In genomic region chr6:10694302-10695085, GRCh38 we compare ENCODE assay signal across 8 cellular contexts. TPM values are rescaled to one million over a fixed set of nuclear protein-coding genes. Genes with fewer than 3 reads are reported as not detected.
DNase-seq lines count a peak whose midpoint lies in the region; ATAC-seq lines count a peak whose summit lies in the region.

Gene C6orf52 (minus strand): TSS chr6:10694616. CDS start chr6:10687550, 7,066 bp downstream.
Gene PAK1IP1 (plus strand): TSS chr6:10694972. CDS start chr6:10694986, 14 bp downstream.

- peak; percentile 98 for DNase-seq in COLO829 (ENCODE audit: low spot score)
- peak; percentile 94 for DNase-seq in HT-29 (ENCODE audit: low spot score)
- peak; percentile 90 for DNase-seq in NK-92 treated with Interleukin-12 subunit alpha and Interleukin-12 subunit beta, amount 100 ng/mL, for 24 hours (lab: John Stamatoyannopoulos, UW)
- peak; percentile 87 to 91 for DNase-seq in activated CD8-positive, alpha-beta memory T cell treated with anti-CD3 and anti-CD28 coated beads for 4 hours (ENCODE audit: low read depth in 2 of 2)
- peak; percentile 88 to 96 (median 91) for DNase-seq in effector memory CD8-positive, alpha-beta T cell
- DNase-seq in medulla oblongata (ENCODE audit: extremely low spot score), result peak; percentile 98
- peak; percentile 77 to 85 (median 85) for DNase-seq in stimulated activated CD4-positive, alpha-beta T cell treated with anti-CD3 and anti-CD28 coated beads, TNF-alpha, amount 100 ng/mL, for 48 hours (ENCODE audit: low read depth in 3 of 3)

- H3K4me3 Mint-ChIP-seq in effector memory CD8-positive, alpha-beta T cell, result peak within 1 kb of the TSS; percentile 95 to 99

- peak; percentile 97 for ATAC-seq in GM21360 (IDR thresholded peaks at IDR 0.05; ENCODE audit: unreplicated experiment)
- ATAC-seq in effector memory CD8-positive, alpha-beta T cell (replicated peaks), result peak; percentile 90

- peaks cover 48% of the 10 kb centered on the region for H3K36me3 Mint-ChIP-seq in effector memory CD8-positive, alpha-beta T cell (ENCODE audit: insufficient read depth)

- peak within 1 kb of the TSS; percentile 100 for H3K27ac Mint-ChIP-seq in effector memory CD8-positive, alpha-beta T cell

- H3K4me1 Mint-ChIP-seq in effector memory CD8-positive, alpha-beta T cell (ENCODE audit: low read depth in 2 of 2), result peaks cover 27 to 31% of the 10 kb centered on the region in 2 donors

- H3K9me3 Mint-ChIP-seq in effector memory CD8-positive, alpha-beta T cell, result no peaks in the 10 kb centered on the region

- H3K27me3 Mint-ChIP-seq in effector memory CD8-positive, alpha-beta T cell, result peaks cover 0 to 6% of the 10 kb centered on the region in 2 donors

RNA-seq across cellular contexts. Expression of gene C6orf52, which starts in this region (rescaled TPM):
- not detected in 2 replicates for total RNA-seq in HT-29 (2014; rRNA removed; shearing (Covaris generic))

RNA-seq across cellular contexts. Expression of gene PAK1IP1, which starts in this region (rescaled TPM):
- 12.2 and 16.7 TPM in 2 replicates for total RNA-seq in HT-29 (2014; rRNA removed; shearing (Covaris generic))

Comparison
In these comparisons a context has a peak if more than half of its experiments do, and no peak if none do; other contexts are left out.
1. Peak in every context shown above with its lines: DNase-seq and ATAC-seq.